In genomic region chr1:220887868-220888664, GRCh38 we compare ENCODE assay signal across 12 cellular contexts. TPM values are rescaled to one million over a fixed set of nuclear protein-coding genes. Genes with fewer than 3 reads are reported as not detected.
DNase-seq lines count a peak whose midpoint lies in the region; ATAC-seq, FAIRE-seq and TF ChIP-seq lines count a peak whose summit lies in the region.
"Had no signal": no experiment of that assay in that cellular context is flagged by ENCODE, and none has a peak within 500 bp of the region (broad histone marks: within the 10 kb centered on the region; RNA-seq: fewer than 3 reads in every experiment).

No MANE protein-coding gene starts in this region.

- H3T11ph ChIP-seq in H9 (ENCODE audit: low read length): no peak overlapping the region

- CTCF ChIA-PET in activated naive CD4-positive, alpha-beta T cell treated with anti-CD3 and anti-CD28 coated beads, Interleukin-2, amount 10 ng/mL, durations not matched to agents 7 days and 5 days (lab: Charles Lee): no interaction called here

- peaks cover 3 to 13% of the 10 kb centered on the region in 2 experiments; a peak in 3 of 5 replicates for H3K9me3 Mint-ChIP-seq in H9
- peaks cover 52% of the 10 kb centered on the region for H3K9me3 Mint-ChIP-seq in astrocyte (ENCODE audit: unreplicated experiment)
- no peaks in the 10 kb centered on the region for H3K9me3 Mint-ChIP-seq in activated naive CD4-positive, alpha-beta T cell treated with anti-CD3 and anti-CD28 coated beads, Interleukin-2, amount 10 ng/mL, durations not matched to agents 7 days and 5 days
- H3K9me3 Mint-ChIP-seq: natural killer cell treated with Interleukin-12 subunit alpha and Interleukin-12 subunit beta and Interleukin-15 and Interleukin-18, amount 100 ng/mL, for 72 hours had no signal

- no peak overlapping the region for H3K4ac ChIP-seq in H9 (ENCODE audit: low read depth, low read length)

- H4K20me1 ChIP-seq in H9 (ENCODE audit: control insufficient read depth, insufficient read depth, insufficient read length): peaks cover 7% of the 10 kb centered on the region
- H4K20me1 ChIP-seq in astrocyte (ENCODE audit: insufficient read depth, low read length): peaks cover 10% of the 10 kb centered on the region

- no peak overlapping the region for H2BK12ac ChIP-seq in H9 (ENCODE audit: insufficient read length, low read depth, low read length)

- H3K27me3 ChIP-seq in H9 (ENCODE audit: insufficient read depth, low read length) (peaks cover 100% of the 10 kb centered on the region), astrocyte (ENCODE audit: insufficient read depth, low read length) (peaks cover 86% of the 10 kb centered on the region), skeletal muscle tissue (ENCODE audit: control insufficient read depth in 3 of 3, insufficient read depth in 3 of 3, low read length in 3 of 3) (peaks cover 55 to 63% (median 56%) of the 10 kb centered on the region in 3 donors)

- no peak overlapping the region for H2AFZ ChIP-seq in H9 (ENCODE audit: low read length)
- no peak overlapping the region for H2AFZ ChIP-seq in astrocyte (ENCODE audit: low read depth, low read length)

- H3K14ac ChIP-seq in H9 (ENCODE audit: insufficient read depth, low read length): no peak overlapping the region

- H3K36me3 ChIP-seq in astrocyte (ENCODE audit: insufficient read depth, low read length) (no peaks in the 10 kb centered on the region), skeletal muscle tissue (ENCODE audit: control insufficient read depth in 3 of 3, insufficient read depth in 3 of 3, low read length in 3 of 3) (peaks cover 20 to 25% (median 24%) of the 10 kb centered on the region in 3 donors)

- no peak overlapping the region for H3K18ac ChIP-seq in H9 (ENCODE audit: insufficient read length, low read depth, low read length)

- no peak overlapping the region for H4K91ac ChIP-seq in H9 (ENCODE audit: insufficient read length, low read depth, low read length)

- H2BK15ac ChIP-seq in H9 (ENCODE audit: low read depth, low read length): no peak overlapping the region

- no peak overlapping the region for H3K56ac ChIP-seq in H9 (ENCODE audit: insufficient read length, low read depth, low read length)

- H2BK20ac ChIP-seq in H9 (ENCODE audit: low read depth, low read length, poor library complexity, severe bottlenecking): no peak overlapping the region

- H3K9ac ChIP-seq in H9 (ENCODE audit: extremely low read depth, insufficient read length, low read length): no peak overlapping the region
- H3K9ac ChIP-seq in astrocyte (ENCODE audit: low read length): no peak overlapping the region
- H3K9ac ChIP-seq in skeletal muscle tissue (ENCODE audit: low read depth in 1 of 3, low read length in 3 of 3): peak overlapping the region in 2 of 3 donors; percentile 20 to 25

- no peak for FAIRE-seq in astrocyte (lab: Jason Lieb, UNC)
- FAIRE-seq: GM19239 had no signal

- no peaks in the 10 kb centered on the region for H3K79me2 ChIP-seq in H9 (ENCODE audit: insufficient read depth, low read length)
- no peaks in the 10 kb centered on the region for H3K79me2 ChIP-seq in astrocyte (ENCODE audit: insufficient read depth, low read length)

- WGBS in H9 (ENCODE audit: extremely low coverage, insufficient read length, low lambda C conversion rate): no CpG with 5 or more reads among the region's 30 CpGs

- no peak overlapping the region for H2AK5ac ChIP-seq in H9 (ENCODE audit: insufficient read length, low read length)

- no peak overlapping the region for H2BK120ac ChIP-seq in H9 (ENCODE audit: low read depth, low read length, poor library complexity, severe bottlenecking)

- DNase-seq in H9 (peak; percentile 48), astrocyte (ENCODE audit: low read depth) (no peak), left lobe of liver (ENCODE audit: low spot score) (peak; percentile 44), NCI-H1694 (lab: John Stamatoyannopoulos, UW) (no peak)
- DNase-seq in activated naive CD4-positive, alpha-beta T cell treated with anti-CD3 and anti-CD28 coated beads, Interleukin-2, amount 10 ng/mL, durations not matched to agents 7 days and 5 days: no peak
- DNase-seq: central memory CD4-positive, alpha-beta T cell; NCI-H226 had no signal

- H3K4me1 Mint-ChIP-seq in H9 (peaks cover 32 to 67% of the 10 kb centered on the region in 2 experiments), astrocyte (ENCODE audit: low read depth, unreplicated experiment) (peaks cover 2% of the 10 kb centered on the region)
- no peaks in the 10 kb centered on the region for H3K4me1 Mint-ChIP-seq in activated naive CD4-positive, alpha-beta T cell treated with anti-CD3 and anti-CD28 coated beads, Interleukin-2, amount 10 ng/mL, durations not matched to agents 7 days and 5 days

- H3K27me3 Mint-ChIP-seq in H9 (ENCODE audit: low read depth): peaks cover 100% of the 10 kb centered on the region
- H3K27me3 Mint-ChIP-seq in astrocyte (ENCODE audit: low read depth, unreplicated experiment): peaks cover 98% of the 10 kb centered on the region
- H3K27me3 Mint-ChIP-seq in activated naive CD4-positive, alpha-beta T cell treated with anti-CD3 and anti-CD28 coated beads, Interleukin-2, amount 10 ng/mL, durations not matched to agents 7 days and 5 days: peaks cover 93% of the 10 kb centered on the region

- H3K27ac Mint-ChIP-seq in H9 (no peak overlapping the region; a peak in 1 of 7 replicates), astrocyte (ENCODE audit: unreplicated experiment) (no peak overlapping the region)
- H3K27ac Mint-ChIP-seq in activated naive CD4-positive, alpha-beta T cell treated with anti-CD3 and anti-CD28 coated beads, Interleukin-2, amount 10 ng/mL, durations not matched to agents 7 days and 5 days: no peak overlapping the region
- H3K27ac Mint-ChIP-seq: natural killer cell treated with Interleukin-12 subunit alpha and Interleukin-12 subunit beta and Interleukin-15 and Interleukin-18, amount 100 ng/mL, for 72 hours had no signal

- H3K4me1 ChIP-seq in H9 (ENCODE audit: insufficient read depth, low read length) (no peaks in the 10 kb centered on the region; the same call in 1 of the 2 replicates), astrocyte (ENCODE audit: insufficient read depth, low read length) (peaks cover 3% of the 10 kb centered on the region), skeletal muscle tissue (ENCODE audit: control insufficient read depth in 3 of 3, insufficient read depth in 3 of 3, low read length in 3 of 3) (peaks cover 10 to 20% (median 13%) of the 10 kb centered on the region in 3 donors)

- H3K23ac ChIP-seq in H9 (ENCODE audit: insufficient read length, low read depth, low read length): no peak overlapping the region

- H3K4me3 Mint-ChIP-seq in H9 (peak overlapping the region; percentile 33 to 74; a peak in 4 of 5 replicates), astrocyte (ENCODE audit: unreplicated experiment) (no peak overlapping the region)
- no peak overlapping the region for H3K4me3 Mint-ChIP-seq in activated naive CD4-positive, alpha-beta T cell treated with anti-CD3 and anti-CD28 coated beads, Interleukin-2, amount 10 ng/mL, durations not matched to agents 7 days and 5 days

- no peak overlapping the region for H4K8ac ChIP-seq in H9 (replicated peaks; ENCODE audit: insufficient read length, low read depth, low read length)

- ATAC-seq in left lobe of liver (peak; percentile 67), GM18502 (IDR thresholded peaks at IDR 0.05; ENCODE audit: poor library complexity, unreplicated experiment) (no peak), GM18868 (IDR thresholded peaks at IDR 0.05; ENCODE audit: unreplicated experiment) (no peak)
- ATAC-seq: natural killer cell treated with Interleukin-12 subunit alpha and Interleukin-12 subunit beta and Interleukin-15 and Interleukin-18, amount 100 ng/mL, for 72 hours had no signal

- H3K4me2 ChIP-seq in H9 (ENCODE audit: insufficient read depth, insufficient read length, low read length): peak overlapping the region; percentile 12
- H3K4me2 ChIP-seq in astrocyte (ENCODE audit: low read length): peak overlapping the region; percentile 78

- H3K79me1 ChIP-seq in H9 (ENCODE audit: insufficient read depth, low read depth, low read length, poor library complexity, severe bottlenecking): no peaks in the 10 kb centered on the region

- peaks cover 9% of the 10 kb centered on the region for H3K23me2 ChIP-seq in H9 (ENCODE audit: insufficient read length, low read depth, low read length, poor library complexity, severe bottlenecking)

- no peak overlapping the region for H2BK5ac ChIP-seq in H9 (ENCODE audit: insufficient read length, low read length)

- no peak overlapping the region for H3K4me3 ChIP-seq in astrocyte (ENCODE audit: insufficient read depth, low read depth, low read length)
- peak overlapping the region in 2 of 3 donors; percentile 49 to 59 for H3K4me3 ChIP-seq in skeletal muscle tissue (ENCODE audit: low read length in 3 of 3)

- H3K36me3 Mint-ChIP-seq in H9 (ENCODE audit: insufficient read depth in 1 of 3, low read depth in 3 of 3) (no peaks in the 10 kb centered on the region; a peak in 2 of 7 replicates), astrocyte (ENCODE audit: low read depth, unreplicated experiment) (peaks cover 9% of the 10 kb centered on the region)
- no peaks in the 10 kb centered on the region for H3K36me3 Mint-ChIP-seq in activated naive CD4-positive, alpha-beta T cell treated with anti-CD3 and anti-CD28 coated beads, Interleukin-2, amount 10 ng/mL, durations not matched to agents 7 days and 5 days
- H3K36me3 Mint-ChIP-seq: natural killer cell treated with Interleukin-12 subunit alpha and Interleukin-12 subunit beta and Interleukin-15 and Interleukin-18, amount 100 ng/mL, for 72 hours had no signal

- H4K5ac ChIP-seq in H9 (ENCODE audit: insufficient read length, low read depth, low read length): no peak overlapping the region

- TF ChIP-seq CTCF in H9 (conservative IDR thresholded peaks at IDR 0.05) (no peak), astrocyte (IDR thresholded peaks at IDR 0.05; ENCODE audit: insufficient read depth, low read depth, low read length) (no peak)

- H3K27ac ChIP-seq in H9 (ENCODE audit: insufficient read length, low read depth, low read length) (no peak overlapping the region), astrocyte (ENCODE audit: low read depth, low read length) (no peak overlapping the region), skeletal muscle tissue (ENCODE audit: low read depth, low read length) (no peak overlapping the region)

- H3K9me3 ChIP-seq in H9 (ENCODE audit: control insufficient read depth, low read depth, low read length): no peaks in the 10 kb centered on the region
- H3K9me3 ChIP-seq in astrocyte (ENCODE audit: insufficient read depth, low read depth, low read length): peaks cover 12% of the 10 kb centered on the region
- H3K9me3 ChIP-seq in skeletal muscle tissue (ENCODE audit: control insufficient read depth in 3 of 3, low read length in 3 of 3): no peaks in the 10 kb centered on the region

RNA-seq across cellular contexts. Expression of gene HLX, which starts 8.8 kb away (rescaled TPM):
- total RNA-seq in H9 (2021) (0.37 and 0.88 TPM in 2 replicates), astrocyte (1.4 and 2.1 TPM in 2 replicates), left lobe of liver (11.0 TPM), skeletal muscle tissue (9.9 TPM)

Comparison
In these comparisons a context has a peak if more than half of its experiments do, and no peak if none do; other contexts are left out.
1. DNase-seq: peak in H9 (single experiment) and left lobe of liver (single experiment); none in astrocyte (single experiment), activated naive CD4-positive, alpha-beta T cell treated with anti-CD3 and anti-CD28 coated beads, Interleukin-2, amount 10 ng/mL, durations not matched to agents 7 days and 5 days (single experiment) and NCI-H1694 (single experiment).
2. H3K9ac ChIP-seq: peak in skeletal muscle tissue (2 of 3); none in H9 (single experiment) and astrocyte (single experiment).
3. H3K4me3 Mint-ChIP-seq: peak in H9 (2 of 2); none in astrocyte (single experiment) and activated naive CD4-positive, alpha-beta T cell treated with anti-CD3 and anti-CD28 coated beads, Interleukin-2, amount 10 ng/mL, durations not matched to agents 7 days and 5 days (single experiment).